In genomic region chr6:105459049-105459448, GRCh38 we compare ENCODE assay signal across 10 cellular contexts. TPM values are rescaled to one million over a fixed set of nuclear protein-coding genes. Genes with fewer than 3 reads are reported as not detected.
A peak's percentile ranks its signal among the peaks of the same experiment; 100 is the strongest.
DNase-seq lines count a peak whose midpoint lies in the region; ATAC-seq, FAIRE-seq and TF ChIP-seq lines count a peak whose summit lies in the region.
"Had no signal": no experiment of that assay in that cellular context is flagged by ENCODE, and none has a peak within 500 bp of the region (broad histone marks: within the 10 kb centered on the region; RNA-seq: fewer than 3 reads in every experiment).

No MANE protein-coding gene starts in this region.

- TF ChIP-seq CTCF in keratinocyte (optimal IDR thresholded peaks at IDR 0.05 in 1 of 3, IDR thresholded peaks at IDR 0.05 in 1 of 3, conservative IDR thresholded peaks at IDR 0.05 in 1 of 3; ENCODE audit: extremely low read depth in 1 of 3, insufficient read depth in 2 of 3, low read length in 3 of 3), result no peak

- TF ChIP-seq POLR2A in erythroblast (IDR thresholded peaks at IDR 0.05; ENCODE audit: low read length), result no peak

- H3K4me3 ChIP-seq in keratinocyte (ENCODE audit: control insufficient read depth in 2 of 3, extremely low read depth in 1 of 3, insufficient read depth in 2 of 3, low read depth in 1 of 3, low read length in 3 of 3), result no peak overlapping the region

- dilution Hi-C loops in keratinocyte (cut with MboI; ENCODE audit: extremely low pct_ligation_motif_present, low sequenced_read_pairs), result no loop called here

- H3K9me3 ChIP-seq in keratinocyte (ENCODE audit: control insufficient read depth, low read depth, low read length), result peaks cover 1% of the 10 kb centered on the region

- H3K79me2 ChIP-seq in keratinocyte (ENCODE audit: control insufficient read depth, insufficient read depth, low read length), result no peaks in the 10 kb centered on the region

- peak overlapping the region; percentile 83 for H3K27ac ChIP-seq in keratinocyte (ENCODE audit: control insufficient read depth, insufficient read depth, low read length)

- no peaks in the 10 kb centered on the region for H3K9me1 ChIP-seq in keratinocyte (ENCODE audit: control insufficient read depth, extremely low read depth, insufficient read depth, low read length)

- H2AFZ ChIP-seq in keratinocyte (ENCODE audit: control insufficient read depth, low read length), result peak overlapping the region; percentile 25

- no peak overlapping the region for H3K9ac ChIP-seq in keratinocyte (ENCODE audit: control insufficient read depth, extremely low read depth, insufficient read depth, low read length)

- ATAC-seq in GM18520 (IDR thresholded peaks at IDR 0.05; ENCODE audit: unreplicated experiment), result peak; percentile 89
- peak; percentile 92 for ATAC-seq in GM21528 (IDR thresholded peaks at IDR 0.05; ENCODE audit: low FRiP score, unreplicated experiment)
- peak; percentile 94 for ATAC-seq in HG03575 (IDR thresholded peaks at IDR 0.05; ENCODE audit: extremely low read depth, insufficient number of reproducible peaks, low FRiP score, unreplicated experiment)

- H3K4me1 ChIP-seq in keratinocyte (ENCODE audit: control insufficient read depth, extremely low read depth, insufficient read depth, low read length), result peaks cover 12% of the 10 kb centered on the region

- no peaks in the 10 kb centered on the region for H4K20me1 ChIP-seq in keratinocyte (ENCODE audit: control insufficient read depth, extremely low read depth, insufficient read depth, low read length)

- no peaks in the 10 kb centered on the region for H3K27me3 ChIP-seq in keratinocyte (ENCODE audit: control insufficient read depth, extremely low read depth, insufficient read depth, low read length)

- peak overlapping the region; percentile 63 for H3K4me2 ChIP-seq in keratinocyte (ENCODE audit: control insufficient read depth, extremely low read depth, insufficient read depth, low read depth, low read length)

- FAIRE-seq in keratinocyte (lab: Jason Lieb, UNC), result peak; percentile 93
- FAIRE-seq: urothelium cell line had no signal

- H3K36me3 ChIP-seq in keratinocyte (ENCODE audit: control insufficient read depth in 2 of 2, extremely low read depth in 1 of 2, insufficient read depth in 2 of 2, low read length in 2 of 2), result no peaks in the 10 kb centered on the region

- peak; percentile 77 for DNase-seq in keratinocyte (ENCODE audit: low read depth, low spot score)
- DNase-seq in erythroblast (lab: John Stamatoyannopoulos, UW), result no peak
- no peak for DNase-seq in DMS79 treated with DMSO at 0.1 percent for 48 hours (lab: John Stamatoyannopoulos, UW)
- DNase-seq in germinal center (ENCODE audit: low spot score), result no peak
- DNase-seq in NCI-H2196 treated with DMSO at 0.1 percent for 48 hours (lab: John Stamatoyannopoulos, UW; ENCODE audit: unreplicated experiment), result no peak
- DNase-seq: activated naive CD8-positive, alpha-beta T cell treated with anti-CD3 and anti-CD28 coated beads, Interleukin-2, amount 10 ng/mL, durations not matched to agents 7 days and 5 days had no signal

RNA-seq across cellular contexts. Expression of gene PREP, which starts 56.2 kb away (rescaled TPM):
- polyA plus RNA-seq in keratinocyte, result 34.5 to 75.6 TPM (median 48.3 TPM) in 3 replicates
- polyA plus RNA-seq in keratinocyte (2011; ENCODE audit: low read depth), result 21.3 TPM
- polyA plus RNA-seq in keratinocyte (2011; cell fraction: cytosol; rRNA removed), result 40.7 and 53.0 TPM in 2 replicates
- polyA plus RNA-seq in keratinocyte (2011; cell fraction: nucleus; rRNA removed), result 68.8 and 78.5 TPM in 2 replicates
- polyA plus RNA-seq in keratinocyte (2012; ENCODE audit: low replicate concordance), result 48.0 and 64.3 TPM in 2 replicates
- polyA minus RNA-seq in keratinocyte, result 40.6 to 78.5 TPM (median 44.3 TPM) in 3 replicates
- polyA minus RNA-seq in keratinocyte (2011; cell fraction: cytosol; rRNA and poly(A)+ RNA removed), result 25.9 TPM
- 37.9 and 87.7 TPM in 2 replicates for polyA minus RNA-seq in keratinocyte (2011; cell fraction: nucleus; rRNA and poly(A)+ RNA removed)
